In the genomic region with DNA sequence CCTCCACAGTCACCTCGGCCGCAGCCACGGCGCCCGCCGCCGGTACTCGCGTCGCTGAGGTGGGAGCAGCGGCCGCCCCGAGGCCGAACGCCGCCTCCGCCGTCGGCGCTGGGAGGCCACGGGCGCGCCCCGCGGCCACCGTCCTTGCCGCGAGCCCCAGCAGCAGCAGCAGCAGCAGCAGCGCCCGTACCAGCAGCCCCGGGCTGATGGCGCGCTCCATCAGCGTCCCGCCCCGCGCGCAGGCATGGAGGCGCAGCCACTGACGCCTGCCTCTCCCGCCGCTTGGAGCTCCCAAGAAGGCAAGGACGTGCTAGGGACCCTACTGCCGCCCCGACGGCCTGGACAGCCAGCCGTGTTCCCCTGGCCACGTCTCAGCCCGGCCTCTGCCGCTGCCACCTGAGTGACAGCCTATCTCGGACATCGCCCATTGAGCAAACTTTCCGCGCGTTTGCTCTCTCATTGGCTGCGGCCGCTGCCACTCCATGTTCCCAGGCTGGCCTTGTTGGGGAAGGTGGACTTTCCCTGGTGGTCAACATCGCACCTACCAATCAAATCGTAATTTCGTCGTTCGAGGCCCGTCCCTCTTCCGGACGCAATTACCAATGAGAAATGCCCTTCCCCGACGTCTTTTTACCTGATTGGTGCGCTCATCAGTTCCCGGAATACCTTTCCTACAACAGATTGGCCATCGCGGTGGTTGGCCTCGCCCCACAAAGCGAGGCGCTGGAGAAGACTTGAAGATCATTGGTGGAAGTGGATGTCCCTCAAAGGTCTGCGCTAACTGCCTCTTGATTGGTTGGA, we compare ENCODE assay signal across 8 cellular contexts. TPM values are rescaled to one million over a fixed set of nuclear protein-coding genes. Genes with fewer than 3 reads are reported as not detected.
A peak's percentile ranks its signal among the peaks of the same experiment; 100 is the strongest.
DNase-seq lines count a peak whose midpoint lies in the region; ATAC-seq, FAIRE-seq and TF ChIP-seq lines count a peak whose summit lies in the region.

A gene (minus strand): TSS at position 410 of the 801 bp plus-strand sequence. CDS start 190 bp downstream, at position 220.

- H3K4me3 ChIP-seq in body of pancreas = peak within 1 kb of the TSS; percentile 72 to 85

- no peak for TF ChIP-seq CTCF in 22Rv1 (IDR thresholded peaks at IDR 0.05)
- TF ChIP-seq CTCF in body of pancreas (IDR thresholded peaks at IDR 0.05) = peak in 4 of 7 experiments; percentile 30 to 61 (median 48)

- peak; percentile 99 to 100 (median 99) for TF ChIP-seq POLR2A in body of pancreas (IDR thresholded peaks at IDR 0.05)

- ATAC-seq in GM18520 (IDR thresholded peaks at IDR 0.05; ENCODE audit: unreplicated experiment) = peak; percentile 83
- ATAC-seq in HG03064 (IDR thresholded peaks at IDR 0.05; ENCODE audit: low read depth, unreplicated experiment) = peak; percentile 80
- peak; percentile 89 for ATAC-seq in body of pancreas
- peak; percentile 98 for ATAC-seq in sciatic nerve

- peaks cover 28% of the 10 kb centered on the region for H3K4me1 ChIP-seq in body of pancreas

- no peaks in the 10 kb centered on the region for H3K9me3 ChIP-seq in body of pancreas

- DNase-seq in NCI-H2107 treated with DMSO at 0.1 percent for 48 hours (lab: John Stamatoyannopoulos, UW; ENCODE audit: unreplicated experiment) (peak; percentile 99), body of pancreas (peak; percentile 99 to 100 (median 99)), iPS DF 19.7 (ENCODE audit: low read depth, low spot score) (peak; percentile 100), sciatic nerve (ENCODE audit: low spot score) (peak; percentile 98)

- no peaks in the 10 kb centered on the region for H3K27me3 ChIP-seq in body of pancreas

- no peaks in the 10 kb centered on the region for H3K36me3 ChIP-seq in body of pancreas (replicated peaks in 1 of 2; ENCODE audit: insufficient read depth in 1 of 2, low read depth in 2 of 2)

- peak within 1 kb of the TSS; percentile 95 for H3K27ac ChIP-seq in 22Rv1
- H3K27ac ChIP-seq in body of pancreas = peak within 1 kb of the TSS; percentile 97 to 99 (median 98)

- intact Hi-C loops in body of pancreas (cut with DNase I) = no loop called here
- intact Hi-C loops in sciatic nerve (cut with DNase I) = no loop called here

- 0% methylated on average over 27 to 75 of the region's 75 CpGs for WGBS in body of pancreas, 2 donors

- FAIRE-seq in TTC549 (lab: Jason Lieb, UNC) = peak; percentile 98

RNA-seq across cellular contexts. Expression of the gene that starts here (rescaled TPM):
- 10 to 100 TPM; 42.5 to 43.6 TPM for total RNA-seq in body of pancreas
- 31.4 TPM for total RNA-seq in sciatic nerve

Comparison
In these comparisons a context has a peak if more than half of its experiments do, and no peak if none do; other contexts are left out.
1. Peak in every context shown above with its lines: DNase-seq, ATAC-seq, H3K4me3 ChIP-seq and H3K27ac ChIP-seq.